In genomic region chr5:173679909-173680626, GRCh38 we compare ENCODE assay signal across 10 cellular contexts.
A peak's percentile ranks its signal among the peaks of the same experiment; 100 is the strongest.
DNase-seq lines count a peak whose midpoint lies in the region; ATAC-seq and TF ChIP-seq lines count a peak whose summit lies in the region.
"Had no signal": no experiment of that assay in that cellular context is flagged by ENCODE, and none has a peak within 500 bp of the region (broad histone marks: within the 10 kb centered on the region; RNA-seq: fewer than 3 reads in every experiment).

No MANE protein-coding gene starts in this region.

- intact Hi-C loops in mucosa of descending colon (cut with DNase I, micrococcal nuclease): no loop called here

- H3K4me1 ChIP-seq in mucosa of descending colon (ENCODE audit: low read depth): no peaks in the 10 kb centered on the region
- H3K4me1 ChIP-seq: vagina had no signal

- peaks cover 13 to 19% of the 10 kb centered on the region in 2 donors for H3K27me3 Mint-ChIP-seq in effector memory CD8-positive, alpha-beta T cell

- H3K4me1 Mint-ChIP-seq in effector memory CD8-positive, alpha-beta T cell (ENCODE audit: low read depth in 2 of 2): no peaks in the 10 kb centered on the region

- ATAC-seq in GM18873 (IDR thresholded peaks at IDR 0.05; ENCODE audit: low FRiP score, unreplicated experiment) (peak; percentile 60), GM21576 (IDR thresholded peaks at IDR 0.05; ENCODE audit: unreplicated experiment) (peak; percentile 81), HG03378 (IDR thresholded peaks at IDR 0.05; ENCODE audit: unreplicated experiment) (peak; percentile 54), mucosa of descending colon (peak; percentile 40)
- no peak for ATAC-seq in effector memory CD8-positive, alpha-beta T cell (replicated peaks)

- H3K27ac Mint-ChIP-seq in effector memory CD8-positive, alpha-beta T cell: no peak overlapping the region

- H3K4me3 ChIP-seq in mucosa of descending colon: no peak overlapping the region
- H3K4me3 ChIP-seq: vagina had no signal

- H3K36me3 ChIP-seq in mucosa of descending colon (ENCODE audit: low read depth): no peaks in the 10 kb centered on the region
- H3K36me3 ChIP-seq: vagina had no signal

- no peak overlapping the region for H3K4me3 Mint-ChIP-seq in effector memory CD8-positive, alpha-beta T cell

- no peaks in the 10 kb centered on the region for H3K36me3 Mint-ChIP-seq in effector memory CD8-positive, alpha-beta T cell (ENCODE audit: insufficient read depth)

- CTCF ChIA-PET in HEK293T (lab: Yijun Ruan, JAX): no interaction called here

- peaks cover 2% of the 10 kb centered on the region for H3K9me3 ChIP-seq in mucosa of descending colon

- no peak for DNase-seq in mucosa of descending colon
- no peak for DNase-seq in activated CD4-positive, alpha-beta T cell treated with anti-CD3 and anti-CD28 coated beads for 4 hours
- no peak for DNase-seq in effector memory CD8-positive, alpha-beta T cell
- DNase-seq in HEK293T (ENCODE audit: extremely low spot score): no peak
- DNase-seq in GM10266 (ENCODE audit: extremely low spot score): no peak
- DNase-seq: activated CD4-positive, alpha-beta T cell treated with anti-CD3 and anti-CD28 coated beads for 1 hour had no signal

- H3K9me3 Mint-ChIP-seq in effector memory CD8-positive, alpha-beta T cell: peaks cover 0 to 6% of the 10 kb centered on the region in 2 donors

- POLR2A ChIA-PET in HEK293T (lab: Yijun Ruan, JAX): no interaction called here

- no peak for TF ChIP-seq CTCF in mucosa of descending colon (IDR thresholded peaks at IDR 0.05)
- no peak for TF ChIP-seq CTCF in GM10266 (IDR thresholded peaks at IDR 0.05; ENCODE audit: control insufficient read depth, insufficient read depth, low read depth, missing control alignments)

TF ChIP-seq in HEK293T, 16 proteins besides CTCF, POLR2A, EP300 and RAD21:
- TF ChIP-seq L3MBTL2 (conservative IDR thresholded peaks at IDR 0.05): no peak
- no peak for TF ChIP-seq HDGF (IDR thresholded peaks at IDR 0.05; ENCODE audit: borderline replicate concordance)
- TF ChIP-seq ZNF384 (IDR thresholded peaks at IDR 0.05): no peak
- no peak for TF ChIP-seq SP1 (IDR thresholded peaks at IDR 0.05)
- TF ChIP-seq CTBP1 (IDR thresholded peaks at IDR 0.05; ENCODE audit: borderline replicate concordance): no peak
- TF ChIP-seq FOXA1 (IDR thresholded peaks at IDR 0.05): no peak
- no peak for TF ChIP-seq SUZ12 (IDR thresholded peaks at IDR 0.05)
- no peak for TF ChIP-seq BHLHE40 (IDR thresholded peaks at IDR 0.05; ENCODE audit: borderline replicate concordance)
- no peak for TF ChIP-seq ARNT (IDR thresholded peaks at IDR 0.05)
- no peak for TF ChIP-seq FOXK2 (IDR thresholded peaks at IDR 0.05)
- TF ChIP-seq FOXM1 (IDR thresholded peaks at IDR 0.05; ENCODE audit: borderline replicate concordance): no peak
- no peak for TF ChIP-seq NFRKB (IDR thresholded peaks at IDR 0.05)
- TF ChIP-seq ELF4 (IDR thresholded peaks at IDR 0.05): no peak
- TF ChIP-seq TARDBP (IDR thresholded peaks at IDR 0.05): no peak
- no peak for TF ChIP-seq LEF1 (IDR thresholded peaks at IDR 0.05; ENCODE audit: borderline replicate concordance)
